Comparison of ENCODE assay signal across 9 cellular contexts in the genomic region with DNA sequence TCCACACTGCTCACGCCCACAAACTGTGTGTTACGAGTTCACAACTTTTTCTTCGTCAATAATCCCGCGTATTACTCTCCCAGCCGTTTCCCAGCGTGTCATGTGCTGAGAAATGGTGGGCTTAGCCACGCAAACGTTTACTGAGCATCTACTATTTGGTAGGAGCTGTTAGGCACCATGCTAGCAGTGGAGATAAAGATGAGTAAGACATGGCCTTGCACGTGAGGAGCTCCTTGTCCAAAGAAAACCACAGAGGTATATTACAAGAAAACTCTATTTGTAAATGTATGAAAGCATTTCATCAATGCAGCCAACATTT. TPM values are rescaled to one million over a fixed set of nuclear protein-coding genes. Genes with fewer than 3 reads are reported as not detected.
DNase-seq lines count a peak whose midpoint lies in the region; ATAC-seq, FAIRE-seq and TF ChIP-seq lines count a peak whose summit lies in the region.
"Had no signal": no experiment of that assay in that cellular context is flagged by ENCODE, and none has a peak within 500 bp of the region (broad histone marks: within the 10 kb centered on the region; RNA-seq: fewer than 3 reads in every experiment).

No MANE protein-coding gene starts in this region.

- H3K36me3 ChIP-seq in small intestine (ENCODE audit: control insufficient read depth in 2 of 2, insufficient read depth in 2 of 2, low read length in 2 of 2), result peaks cover 3 to 7% of the 10 kb centered on the region in 2 donors

- FAIRE-seq in small intestine (lab: Jason Lieb, UNC), result no peak
- FAIRE-seq: TTC549 had no signal

- H4K20me1 ChIP-seq in H9 (ENCODE audit: control insufficient read depth, insufficient read depth, insufficient read length), result no peaks in the 10 kb centered on the region

- H3K4me3 Mint-ChIP-seq in H9, result peak overlapping the region; percentile 91 to 93
- peak overlapping the region; percentile 98 for H3K4me3 Mint-ChIP-seq in glutamatergic neuron (ENCODE audit: unreplicated experiment)

- H3K9me3 ChIP-seq in H9 (ENCODE audit: control insufficient read depth, low read depth, low read length), result no peaks in the 10 kb centered on the region
- H3K9me3 ChIP-seq in small intestine (ENCODE audit: control insufficient read depth, low read depth), result no peaks in the 10 kb centered on the region

- H3K27ac ChIP-seq in H9 (ENCODE audit: insufficient read length, low read depth, low read length) (peak overlapping the region; percentile 90), VCaP (peak overlapping the region; percentile 92), small intestine (ENCODE audit: low read depth in 1 of 2, low read length in 1 of 2) (peak overlapping the region; percentile 76 to 97)

- no peak overlapping the region for H2BK15ac ChIP-seq in H9 (ENCODE audit: low read depth, low read length)

- H2BK5ac ChIP-seq in H9 (ENCODE audit: insufficient read length, low read length), result no peak overlapping the region

- no peak for TF ChIP-seq CTCF in H9 (conservative IDR thresholded peaks at IDR 0.05)
- TF ChIP-seq CTCF in VCaP (conservative IDR thresholded peaks at IDR 0.05), result no peak
- TF ChIP-seq CTCF in glutamatergic neuron (IDR thresholded peaks at IDR 0.05; ENCODE audit: partially characterized antibody, unreplicated experiment), result no peak

- peak overlapping the region; percentile 54 for H3K18ac ChIP-seq in H9 (ENCODE audit: insufficient read length, low read depth, low read length)

- no peak overlapping the region for H3T11ph ChIP-seq in H9 (ENCODE audit: low read length)

- no peak overlapping the region for H3K4ac ChIP-seq in H9 (ENCODE audit: low read depth, low read length)

- peak overlapping the region; percentile 64 to 78 for H3K4me3 ChIP-seq in small intestine (ENCODE audit: low read depth in 1 of 2, low read length in 2 of 2)

- H3K27ac Mint-ChIP-seq in H9 (peak overlapping the region in 2 of 3 experiments; percentile 99; a peak in 4 of 7 replicates), glutamatergic neuron (ENCODE audit: unreplicated experiment) (peak overlapping the region; percentile 98)

- peaks cover 2% of the 10 kb centered on the region for H3K79me1 ChIP-seq in H9 (ENCODE audit: insufficient read depth, low read depth, low read length, poor library complexity, severe bottlenecking)

- H2BK12ac ChIP-seq in H9 (ENCODE audit: insufficient read length, low read depth, low read length), result peak overlapping the region; percentile 50

- H2BK120ac ChIP-seq in H9 (ENCODE audit: low read depth, low read length, poor library complexity, severe bottlenecking), result no peak overlapping the region

- H3K9ac ChIP-seq in H9 (ENCODE audit: extremely low read depth, insufficient read length, low read length), result peak overlapping the region; percentile 91

- no CpG with 5 or more reads among the region's 10 CpGs for WGBS in H9 (ENCODE audit: extremely low coverage, insufficient read length, low lambda C conversion rate)
- WGBS in small intestine, 3 donors, result 8 to 18% (median 12%) methylated on average over 10 of the region's 10 CpGs

- H2BK20ac ChIP-seq in H9 (ENCODE audit: low read depth, low read length, poor library complexity, severe bottlenecking), result no peak overlapping the region

- H4K91ac ChIP-seq in H9 (ENCODE audit: insufficient read length, low read depth, low read length), result no peak overlapping the region

- H3K4me1 ChIP-seq in H9 (ENCODE audit: insufficient read depth, low read length) (no peaks in the 10 kb centered on the region), small intestine (ENCODE audit: control insufficient read depth in 2 of 2, insufficient read depth in 1 of 2, low read depth in 1 of 2, low read length in 1 of 2) (peaks cover 0 to 6% of the 10 kb centered on the region in 2 donors)

- H2AFZ ChIP-seq in H9 (ENCODE audit: low read length), result no peak overlapping the region

- no peaks in the 10 kb centered on the region for H3K79me2 ChIP-seq in H9 (ENCODE audit: insufficient read depth, low read length)

- peak overlapping the region; percentile 94 for H4K5ac ChIP-seq in H9 (ENCODE audit: insufficient read length, low read depth, low read length)

- H3K4me2 ChIP-seq in H9 (ENCODE audit: insufficient read depth, insufficient read length, low read length), result peak overlapping the region; percentile 98

- H3K27me3 ChIP-seq in H9 (ENCODE audit: insufficient read depth, low read length) (peaks cover 3% of the 10 kb centered on the region; the same call in 1 of the 2 replicates), small intestine (ENCODE audit: control insufficient read depth in 2 of 2, insufficient read depth in 2 of 2, low read length in 2 of 2) (no peaks in the 10 kb centered on the region)

- H3K23ac ChIP-seq in H9 (ENCODE audit: insufficient read length, low read depth, low read length), result no peak overlapping the region

- ATAC-seq in HG02623 (IDR thresholded peaks at IDR 0.05; ENCODE audit: unreplicated experiment), result no peak
- no peak for ATAC-seq in HG03045 (IDR thresholded peaks at IDR 0.05; ENCODE audit: unreplicated experiment)

- peaks cover 11% of the 10 kb centered on the region for H3K23me2 ChIP-seq in H9 (ENCODE audit: insufficient read length, low read depth, low read length, poor library complexity, severe bottlenecking)

- H3K9me3 Mint-ChIP-seq in H9 (no peaks in the 10 kb centered on the region), glutamatergic neuron (ENCODE audit: unreplicated experiment) (peaks cover 5% of the 10 kb centered on the region)

- H3K4me1 Mint-ChIP-seq in H9, result peaks cover 14 to 15% of the 10 kb centered on the region in 2 experiments
- peaks cover 13% of the 10 kb centered on the region for H3K4me1 Mint-ChIP-seq in glutamatergic neuron (ENCODE audit: low read depth, unreplicated experiment)

- no peak overlapping the region for H2AK5ac ChIP-seq in H9 (ENCODE audit: insufficient read length, low read length)

- DNase-seq in H9, result no peak
- no peak for DNase-seq in glutamatergic neuron
- DNase-seq in small intestine, result no peak
- DNase-seq in NCI-H2081 treated with DMSO at 0.1 percent for 48 hours (lab: John Stamatoyannopoulos, UW), result no peak
- no peak for DNase-seq in SIG-M5 treated with dmso at 0.1 percent for 504 hours (lab: John Stamatoyannopoulos, UW; ENCODE audit: unreplicated experiment)

- no peak overlapping the region for H3K56ac ChIP-seq in H9 (ENCODE audit: insufficient read length, low read depth, low read length)

- H4K8ac ChIP-seq in H9 (replicated peaks; ENCODE audit: insufficient read length, low read depth, low read length), result peak overlapping the region; percentile 72

- peaks cover 11 to 23% (median 20%) of the 10 kb centered on the region in 3 experiments; a peak in 6 of 7 replicates for H3K36me3 Mint-ChIP-seq in H9 (ENCODE audit: insufficient read depth in 1 of 3, low read depth in 3 of 3)
- peaks cover 6% of the 10 kb centered on the region for H3K36me3 Mint-ChIP-seq in glutamatergic neuron (ENCODE audit: unreplicated experiment)

- H3K27me3 Mint-ChIP-seq in H9 (ENCODE audit: low read depth) (peaks cover 9% of the 10 kb centered on the region), glutamatergic neuron (ENCODE audit: unreplicated experiment) (peaks cover 4% of the 10 kb centered on the region)

- H3K14ac ChIP-seq in H9 (ENCODE audit: insufficient read depth, low read length), result peak overlapping the region; percentile 97

RNA-seq across cellular contexts. Expression of a gene that starts 0.8 kb away (rescaled TPM):
- total RNA-seq in H9 (2021), result 19.8 and 21.5 TPM in 2 replicates
- total RNA-seq in glutamatergic neuron (ENCODE audit: unreplicated experiment), result 19.3 TPM
- polyA plus RNA-seq in small intestine, result 10 to 100 TPM; 15.7 to 24.0 (median 21.6) TPM

RNA-seq across cellular contexts. Expression of a gene that starts 22.1 kb away (rescaled TPM):
- not detected in 2 replicates for total RNA-seq in H9 (2021)
- 1.4 TPM for total RNA-seq in glutamatergic neuron (ENCODE audit: unreplicated experiment)
- not detected for polyA plus RNA-seq in small intestine

RNA-seq across cellular contexts. Expression of a gene that starts 41.1 kb away (rescaled TPM):
- total RNA-seq in H9 (2021) (47.0 and 50.9 TPM in 2 replicates), glutamatergic neuron (ENCODE audit: unreplicated experiment) (7.4 TPM)
- 10 to 100 TPM in 1 of 3 donors, 1 to 10 TPM in 2; 4.5 to 19.7 (median 7.6) TPM for polyA plus RNA-seq in small intestine

RNA-seq across cellular contexts. Expression of a gene that starts 41.2 kb away (rescaled TPM):
- 6.7 and 8.7 TPM in 2 replicates for total RNA-seq in H9 (2021)
- 4.8 TPM for total RNA-seq in glutamatergic neuron (ENCODE audit: unreplicated experiment)
- 1 to 10 TPM; 1.8 to 2.7 (median 2.4) TPM for polyA plus RNA-seq in small intestine
